ENCODE assay signal across 20 cellular contexts in the genomic region with DNA sequence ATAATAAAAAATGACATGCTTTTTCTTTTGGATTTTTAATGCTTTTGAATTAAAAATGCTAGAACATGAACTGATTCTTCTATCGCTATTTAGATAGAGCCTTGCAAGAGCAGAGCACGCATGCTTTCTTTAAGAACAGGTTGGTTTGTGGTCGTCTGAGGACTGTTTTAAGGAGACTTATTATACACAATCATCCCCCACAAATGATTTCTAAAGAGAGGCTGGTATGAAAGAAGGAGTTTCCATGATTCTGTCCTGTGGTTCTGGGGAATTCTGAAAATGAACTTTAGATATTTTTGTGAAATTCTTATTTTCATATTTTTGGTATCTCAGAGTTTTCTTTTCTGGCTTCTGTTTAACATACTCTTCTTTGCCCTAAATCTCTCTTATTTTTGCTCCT.
"Had no signal": no experiment of that assay in that cellular context is flagged by ENCODE, and none has a peak within 500 bp of the region (broad histone marks: within the 10 kb centered on the region; RNA-seq: fewer than 3 reads in every experiment).

No MANE protein-coding gene starts in this region.

- DNase-seq: activated B cell treated with CpG ODN at 0.5 μM for 24 hours; activated CD4-positive, alpha-beta T cell treated with anti-CD3 and anti-CD28 coated beads for 36 hours; activated CD4-positive, alpha-beta T cell treated with anti-CD3 and anti-CD28 coated beads, Interleukin-2, amount 50 U/mL, for 48 hours; activated naive CD4-positive, alpha-beta T cell treated with Interleukin-2 at 50 U/mL for 16 hours; activated naive CD8-positive, alpha-beta T cell treated with anti-CD3 and anti-CD28 coated beads for 36 hours; activated T-cell treated with anti-CD3 and anti-CD28 coated beads, Interleukin-2, amount 50 U/mL, for 48 hours; dermis blood vessel endothelial cell; effector CD8-positive, alpha-beta T cell; erythroblast; glutamatergic neuron; pancreas; psoas muscle; stimulated activated CD4-positive, alpha-beta T cell treated with anti-CD3 and anti-CD28 coated beads, Interleukin-1b, Interleukin-23, amount 100 ng/mL, for 48 hours; stimulated activated naive CD8-positive, alpha-beta T cell treated with anti-CD3 and anti-CD28 coated beads, Interleukin-15, amount 100 ng/mL, for 72 hours; T-helper 17 cell; trophoblast cell; uterus had no signal

- H3K9me3 ChIP-seq: pancreas, psoas muscle, right atrium auricular region, suprapubic skin, uterus had no signal

- ATAC-seq: activated CD4-positive, alpha-beta T cell treated with anti-CD3 and anti-CD28 coated beads for 36 hours; natural killer cell treated with Interleukin-12 subunit alpha and Interleukin-12 subunit beta and Interleukin-15 and Interleukin-18, amount 100 ng/mL, for 72 hours; stimulated activated naive CD8-positive, alpha-beta T cell treated with anti-CD3 and anti-CD28 coated beads, Interleukin-15, amount 100 ng/mL, for 72 hours had no signal

- H3K4me3 ChIP-seq: pancreas, psoas muscle, right atrium auricular region, suprapubic skin, uterus had no signal

- H3K36me3 ChIP-seq: pancreas, right atrium auricular region, suprapubic skin, uterus had no signal

- H3K27me3 ChIP-seq: pancreas, right atrium auricular region, suprapubic skin, uterus had no signal

- H3K27ac ChIP-seq: pancreas, psoas muscle, uterus had no signal
